In the genomic region with DNA sequence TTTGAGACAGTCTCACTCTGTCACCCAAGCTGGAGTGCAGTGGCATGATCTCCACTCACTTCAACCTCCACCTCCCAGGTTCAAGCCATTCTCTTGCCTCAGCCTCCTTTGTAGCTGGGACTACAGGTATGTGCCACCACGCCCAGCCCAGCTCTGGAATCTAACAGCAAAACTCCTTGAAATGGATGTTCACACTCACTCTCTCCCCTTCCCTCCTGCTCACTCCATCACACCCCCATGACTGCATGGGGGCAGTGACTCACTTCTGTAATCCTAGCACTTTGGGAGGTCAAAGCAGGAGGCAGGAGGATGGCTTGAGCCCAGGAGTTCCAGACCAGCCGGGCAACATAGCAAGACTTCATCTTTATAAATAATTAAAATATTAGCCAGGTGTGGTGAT, we compare ENCODE assay signal across 1 cellular context.
TF ChIP-seq lines count a peak whose summit lies in the region.

No MANE protein-coding gene starts in this region.

TF ChIP-seq in HEK293, 187 proteins besides CTCF, POLR2A, EP300 and RAD21 (continued from another document):
- TF ChIP-seq, protein P1, sequence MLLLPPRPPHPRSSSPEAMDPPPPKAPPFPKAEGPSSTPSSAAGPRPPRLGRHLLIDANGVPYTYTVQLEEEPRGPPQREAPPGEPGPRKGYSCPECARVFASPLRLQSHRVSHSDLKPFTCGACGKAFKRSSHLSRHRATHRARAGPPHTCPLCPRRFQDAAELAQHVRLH (tag by site-specific recombination; IDR thresholded peaks at IDR 0.05): no peak
- TF ChIP-seq ZFHX2 (tag by site-specific recombination; conservative IDR thresholded peaks at IDR 0.05) (peak; percentile 14; the same call in 1 of the 2 replicates), ZNF510 (tag by site-specific recombination; IDR thresholded peaks at IDR 0.05; ENCODE audit: insufficient replicate concordance) (no peak), ZBTB8A (tag by site-specific recombination; IDR thresholded peaks at IDR 0.05) (no peak), ZIC2 (tag by site-specific recombination; IDR thresholded peaks at IDR 0.05) (peak; percentile 69), ZNF19 (tag by site-specific recombination; IDR thresholded peaks at IDR 0.05; ENCODE audit: low read depth) (no peak), ZNF132 (tag by site-specific recombination; IDR thresholded peaks at IDR 0.05; ENCODE audit: borderline replicate concordance) (no peak), ZNF366 (tag by site-specific recombination; conservative IDR thresholded peaks at IDR 0.05) (peak; percentile 57), ZNF600 (tag by site-specific recombination; IDR thresholded peaks at IDR 0.05) (peak; percentile 98), ZEB2 (tag by site-specific recombination; IDR thresholded peaks at IDR 0.05) (0 out of 2 replicates have a peak, but pooled peaks have one; percentile 31), GLIS1 (tag by site-specific recombination; IDR thresholded peaks at IDR 0.05) (peak; percentile 95), ZNF629 (tag by site-specific recombination; IDR thresholded peaks at IDR 0.05) (0 out of 2 replicates have a peak, but pooled peaks have one; percentile 28), PRDM1 (tag by site-specific recombination; IDR thresholded peaks at IDR 0.05) (peak; percentile 68; the same call in 1 of the 2 replicates), MZF1 (tag by site-specific recombination; IDR thresholded peaks at IDR 0.05; ENCODE audit: borderline replicate concordance) (no peak)
- TF ChIP-seq, protein P2, sequence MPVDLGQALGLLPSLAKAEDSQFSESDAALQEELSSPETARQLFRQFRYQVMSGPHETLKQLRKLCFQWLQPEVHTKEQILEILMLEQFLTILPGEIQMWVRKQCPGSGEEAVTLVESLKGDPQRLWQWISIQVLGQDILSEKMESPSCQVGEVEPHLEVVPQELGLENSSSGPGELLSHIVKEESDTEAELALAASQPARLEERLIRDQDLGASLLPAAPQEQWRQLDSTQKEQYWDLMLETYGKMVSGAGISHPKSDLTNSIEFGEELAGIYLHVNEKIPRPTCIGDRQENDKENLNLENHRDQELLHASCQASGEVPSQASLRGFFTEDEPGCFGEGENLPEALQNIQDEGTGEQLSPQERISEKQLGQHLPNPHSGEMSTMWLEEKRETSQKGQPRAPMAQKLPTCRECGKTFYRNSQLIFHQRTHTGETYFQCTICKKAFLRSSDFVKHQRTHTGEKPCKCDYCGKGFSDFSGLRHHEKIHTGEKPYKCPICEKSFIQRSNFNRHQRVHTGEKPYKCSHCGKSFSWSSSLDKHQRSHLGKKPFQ (tag by site-specific recombination; IDR thresholded peaks at IDR 0.05): 0 out of 2 replicates have a peak, but pooled peaks have one; percentile 60
- TF ChIP-seq, protein P3, sequence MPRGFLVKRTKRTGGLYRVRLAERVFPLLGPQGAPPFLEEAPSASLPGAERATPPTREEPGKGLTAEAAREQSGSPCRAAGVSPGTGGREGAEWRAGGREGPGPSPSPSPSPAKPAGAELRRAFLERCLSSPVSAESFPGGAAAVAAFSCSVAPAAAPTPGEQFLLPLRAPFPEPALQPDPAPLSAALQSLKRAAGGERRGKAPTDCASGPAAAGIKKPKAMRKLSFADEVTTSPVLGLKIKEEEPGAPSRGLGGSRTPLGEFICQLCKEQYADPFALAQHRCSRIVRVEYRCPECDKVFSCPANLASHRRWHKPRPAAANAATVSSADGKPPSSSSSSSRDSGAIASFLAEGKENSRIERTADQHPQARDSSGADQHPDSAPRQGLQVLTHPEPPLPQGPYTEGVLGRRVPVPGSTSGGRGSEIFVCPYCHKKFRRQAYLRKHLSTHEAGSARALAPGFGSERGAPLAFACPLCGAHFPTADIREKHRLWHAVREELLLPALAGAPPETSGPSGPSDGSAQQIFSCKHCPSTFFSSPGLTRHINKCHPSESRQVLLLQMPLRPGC (tag by site-specific recombination; IDR thresholded peaks at IDR 0.05): peak; percentile 70
